6 cellular contexts compared by ENCODE assay signal in genomic region chr22:37906364-37907008, GRCh38. TPM values are rescaled to one million over a fixed set of nuclear protein-coding genes. Genes with fewer than 3 reads are reported as not detected.
DNase-seq lines count a peak whose midpoint lies in the region; ATAC-seq and TF ChIP-seq lines count a peak whose summit lies in the region.

No MANE protein-coding gene starts in this region.

- TF ChIP-seq CTCF in GM06990 (IDR thresholded peaks at IDR 0.05; ENCODE audit: insufficient read depth, low read length, poor library complexity, severe bottlenecking), result no peak
- no peak for TF ChIP-seq CTCF in right lobe of liver (IDR thresholded peaks at IDR 0.05)

- no peaks in the 10 kb centered on the region for H3K36me3 ChIP-seq in GM06990 (ENCODE audit: control insufficient read depth, insufficient read depth, low read length)
- no peaks in the 10 kb centered on the region for H3K36me3 ChIP-seq in right lobe of liver

- intact Hi-C loops in right lobe of liver (cut with DNase I), result no loop called here

- no peak for TF ChIP-seq POLR2A in right lobe of liver (IDR thresholded peaks at IDR 0.05)

- H3K27ac ChIP-seq in right lobe of liver, result peak overlapping the region; percentile 31 to 62 (median 60)

- 37% methylated on average over 2 of the region's 75 CpGs for WGBS in right lobe of liver (ENCODE audit: insufficient coverage, low coverage, low lambda C conversion rate, missing lambda C conversion rate)

- H3K4me3 ChIP-seq in GM06990 (replicated peaks; ENCODE audit: low read depth, low read length) (peak overlapping the region; percentile 68), right lobe of liver (peak overlapping the region; percentile 53 to 71 (median 54))

- H3K9me3 ChIP-seq in right lobe of liver, result no peaks in the 10 kb centered on the region

- DNase-seq in GM06990 (ENCODE audit: extremely low read depth, insufficient read length) (peak; percentile 52), right lobe of liver (no peak), NCI-H1105 treated with DMSO at 0.1 percent for 48 hours (lab: John Stamatoyannopoulos, UW) (no peak), SKM-1 (lab: John Stamatoyannopoulos, UW; ENCODE audit: unreplicated experiment) (no peak)
- DNase-seq in activated effector memory CD4-positive, alpha-beta T cell treated with Interleukin-2 at 50 U/mL for 16 hours, result peak; percentile 21

- H3K4me1 ChIP-seq in right lobe of liver, result peaks cover 0 to 10% (median 0%) of the 10 kb centered on the region in 4 donors

- ATAC-seq in HG03064 (IDR thresholded peaks at IDR 0.05; ENCODE audit: low read depth, unreplicated experiment), result peak; percentile 26
- peak in 1 of 4 donors; percentile 5 for ATAC-seq in right lobe of liver

- H3K27me3 ChIP-seq in GM06990 (replicated peaks; ENCODE audit: control insufficient read depth, insufficient read depth, low read length) (no peaks in the 10 kb centered on the region), right lobe of liver (no peaks in the 10 kb centered on the region)

RNA-seq across cellular contexts. Expression of gene MICALL1, which starts 0.4 kb away (rescaled TPM):
- total RNA-seq in right lobe of liver, result 10 to 100 TPM in 3 of 6 experiments, 1 to 10 TPM in 3; 6.5 to 19.0 (median 10.3) TPM

RNA-seq across cellular contexts. Expression of gene C22orf23, which starts 46.9 kb away (rescaled TPM):
- total RNA-seq in right lobe of liver, result under 1 TPM in 1 of 6 experiments, not detected in 5; 0.40 TPM

RNA-seq across cellular contexts. Expression of gene POLR2F, which starts 47.0 kb away (rescaled TPM):
- total RNA-seq in right lobe of liver, result 10 to 100 TPM; 42.4 to 60.5 (median 56.3) TPM

RNA-seq across cellular contexts. Expression of gene EIF3L, which starts 57.3 kb away (rescaled TPM):
- total RNA-seq in right lobe of liver, result 100 to 1,000 TPM; 117 to 200 (median 164) TPM

Comparison
In these comparisons a context has a peak if more than half of its experiments do, and no peak if none do; other contexts are left out.
1. DNase-seq: peak in GM06990 (single experiment) and activated effector memory CD4-positive, alpha-beta T cell treated with Interleukin-2 at 50 U/mL for 16 hours (single experiment); none in right lobe of liver (0 of 3), NCI-H1105 treated with DMSO at 0.1 percent for 48 hours (single experiment) and SKM-1 (single experiment).